In the genomic region with DNA sequence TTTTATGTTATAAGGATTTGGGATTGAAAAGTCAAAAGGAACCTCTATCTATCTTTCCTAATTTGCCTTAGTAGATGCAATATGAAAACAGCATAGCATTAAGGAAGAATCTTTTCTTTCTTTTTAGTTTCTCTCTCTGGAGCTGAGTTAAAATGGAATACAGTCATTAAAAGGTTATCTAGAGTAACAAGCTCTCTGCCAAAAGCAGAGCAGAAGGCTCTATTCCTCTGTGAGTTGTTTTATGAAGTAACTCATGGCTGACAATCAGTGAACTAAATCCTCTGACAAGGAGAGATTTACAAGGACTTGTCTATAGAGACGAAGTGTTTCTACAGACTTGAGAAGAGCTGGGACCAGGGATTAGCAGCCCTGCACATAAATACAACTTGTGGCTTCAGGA, we compare ENCODE assay signal across 16 cellular contexts.
A peak's percentile ranks its signal among the peaks of the same experiment; 100 is the strongest.
DNase-seq lines count a peak whose midpoint lies in the region; ATAC-seq and TF ChIP-seq lines count a peak whose summit lies in the region.
"Had no signal": no experiment of that assay in that cellular context is flagged by ENCODE, and none has a peak within 500 bp of the region (broad histone marks: within the 10 kb centered on the region; RNA-seq: fewer than 3 reads in every experiment).

No MANE protein-coding gene starts in this region.

- H3K4me1 Mint-ChIP-seq in neural progenitor cell: peaks cover 3% of the 10 kb centered on the region
- H3K4me1 Mint-ChIP-seq: CD14-positive monocyte had no signal

- H3K4me3 Mint-ChIP-seq in neural progenitor cell: no peak overlapping the region
- H3K4me3 Mint-ChIP-seq: CD14-positive monocyte; CD8-positive, alpha-beta T cell had no signal

- H3K79me2 ChIP-seq in neural progenitor cell (ENCODE audit: low read depth): no peaks in the 10 kb centered on the region

- H3K4me2 ChIP-seq in neural progenitor cell: no peak overlapping the region

- H3F3A ChIP-seq in neural progenitor cell (ENCODE audit: low read depth): no peaks in the 10 kb centered on the region

- peaks cover 4% of the 10 kb centered on the region for H3K4me1 ChIP-seq in neural progenitor cell
- H3K4me1 ChIP-seq: HAP-1 had no signal

- no peak for ATAC-seq in GM18502 (IDR thresholded peaks at IDR 0.05; ENCODE audit: poor library complexity, unreplicated experiment)
- ATAC-seq: CD8-positive, alpha-beta T cell had no signal

- no peak overlapping the region for H3K4me3 ChIP-seq in fibroblast of the aortic adventitia (ENCODE audit: low read depth, low read length)
- no peak overlapping the region for H3K4me3 ChIP-seq in neural progenitor cell
- H3K4me3 ChIP-seq: HAP-1 had no signal

- no peaks in the 10 kb centered on the region for H3K36me3 Mint-ChIP-seq in neural progenitor cell
- H3K36me3 Mint-ChIP-seq: CD14-positive monocyte; CD8-positive, alpha-beta T cell had no signal

- no peaks in the 10 kb centered on the region for H3K9me3 Mint-ChIP-seq in neural progenitor cell
- H3K9me3 Mint-ChIP-seq: CD8-positive, alpha-beta T cell had no signal

- TF ChIP-seq CTCF in fibroblast of the aortic adventitia (IDR thresholded peaks at IDR 0.05; ENCODE audit: insufficient read depth, low read length): no peak
- TF ChIP-seq CTCF in neural progenitor cell (IDR thresholded peaks at IDR 0.05): no peak

- no peak overlapping the region for H3K9ac ChIP-seq in neural progenitor cell

- H3K27me3 Mint-ChIP-seq in neural progenitor cell (ENCODE audit: insufficient read depth, low read depth): no peaks in the 10 kb centered on the region

- H4K20me1 ChIP-seq in neural progenitor cell (ENCODE audit: low read depth): no peaks in the 10 kb centered on the region

- no peaks in the 10 kb centered on the region for H3K36me3 ChIP-seq in neural progenitor cell
- H3K36me3 ChIP-seq: HAP-1 had no signal

- no peak overlapping the region for H3K27ac Mint-ChIP-seq in neural progenitor cell
- H3K27ac Mint-ChIP-seq: CD14-positive monocyte; CD8-positive, alpha-beta T cell had no signal

- no peaks in the 10 kb centered on the region for H3K9me3 ChIP-seq in neural progenitor cell (ENCODE audit: low read depth)
- H3K9me3 ChIP-seq: HAP-1 had no signal

- no peaks in the 10 kb centered on the region for H3K27me3 ChIP-seq in neural progenitor cell

- DNase-seq in NCI-H2227 treated with DMSO at 0.1 percent for 48 hours (lab: John Stamatoyannopoulos, UW) (peak; percentile 33), NCI-H2227 (lab: John Stamatoyannopoulos, UW; ENCODE audit: unreplicated experiment) (no peak), NCI-H82 (lab: John Stamatoyannopoulos, UW) (peak; percentile 63), fibroblast of the aortic adventitia (ENCODE audit: low read depth) (peak; percentile 3), neural progenitor cell (ENCODE audit: low spot score) (peak; percentile 24), GM19240 (ENCODE audit: insufficient read length, low spot score) (no peak)
- DNase-seq: CD8-positive, alpha-beta T cell; COR-L47; DMS153; DMS79 treated with DMSO at 0.1 percent for 48 hours; EL had no signal

- H3K27ac ChIP-seq in neural progenitor cell: no peak overlapping the region
- H3K27ac ChIP-seq: 22Rv1, HL-60 had no signal

- no peak overlapping the region for H2AFZ ChIP-seq in neural progenitor cell (replicated peaks)

Comparison
In these comparisons a context has a peak if more than half of its experiments do, and no peak if none do; other contexts are left out.
1. DNase-seq: peak in NCI-H2227 treated with DMSO at 0.1 percent for 48 hours (single experiment), NCI-H82 (single experiment), fibroblast of the aortic adventitia (single experiment) and neural progenitor cell (single experiment); none in NCI-H2227 (single experiment) and GM19240 (single experiment).